1 cellular context compared by ENCODE assay signal in the genomic region with DNA sequence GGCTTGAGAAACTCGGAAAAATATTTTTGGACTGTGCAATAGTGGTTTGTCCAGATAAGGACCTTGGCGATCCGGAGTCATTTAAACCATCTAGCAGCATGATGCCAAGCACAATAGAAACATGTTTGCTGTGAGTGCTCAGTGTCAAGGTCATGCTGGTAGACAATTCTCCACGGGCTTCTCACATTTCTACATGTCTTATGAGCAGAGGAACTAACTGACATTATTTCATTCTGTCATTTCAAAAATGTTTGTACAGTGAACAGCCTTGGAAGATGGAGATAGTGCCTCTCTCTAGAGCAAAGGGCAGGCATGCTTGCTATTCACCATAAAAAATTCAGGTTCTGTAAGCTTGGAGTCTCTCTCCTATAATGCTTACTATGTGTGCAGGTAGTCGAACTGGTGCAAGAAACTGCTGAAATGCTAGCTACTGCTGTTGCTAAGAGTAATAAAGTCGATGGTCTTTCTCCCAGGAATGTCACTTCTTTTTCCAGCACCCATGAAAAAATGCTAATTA.
TF ChIP-seq lines count a peak whose summit lies in the region.

No MANE protein-coding gene starts in this region.

TF ChIP-seq in IMR-90, 13 proteins besides CTCF, POLR2A, EP300 and RAD21:
- TF ChIP-seq RCOR1 (IDR thresholded peaks at IDR 0.05; ENCODE audit: insufficient replicate concordance, low read length), result no peak
- TF ChIP-seq RFX5 (IDR thresholded peaks at IDR 0.05; ENCODE audit: low read depth, low read length), result no peak
- no peak for TF ChIP-seq MAFK (IDR thresholded peaks at IDR 0.05; ENCODE audit: low read depth, low read length)
- TF ChIP-seq FOS (IDR thresholded peaks at IDR 0.05; ENCODE audit: low read depth, low read length), result no peak
- TF ChIP-seq NFE2L2 (IDR thresholded peaks at IDR 0.05; ENCODE audit: low read depth, low read length), result no peak
- TF ChIP-seq MXI1 (IDR thresholded peaks at IDR 0.05; ENCODE audit: borderline replicate concordance, low read depth, low read length), result no peak
- no peak for TF ChIP-seq CEBPB (IDR thresholded peaks at IDR 0.05; ENCODE audit: low read depth, low read length)
- TF ChIP-seq, protein P1, sequence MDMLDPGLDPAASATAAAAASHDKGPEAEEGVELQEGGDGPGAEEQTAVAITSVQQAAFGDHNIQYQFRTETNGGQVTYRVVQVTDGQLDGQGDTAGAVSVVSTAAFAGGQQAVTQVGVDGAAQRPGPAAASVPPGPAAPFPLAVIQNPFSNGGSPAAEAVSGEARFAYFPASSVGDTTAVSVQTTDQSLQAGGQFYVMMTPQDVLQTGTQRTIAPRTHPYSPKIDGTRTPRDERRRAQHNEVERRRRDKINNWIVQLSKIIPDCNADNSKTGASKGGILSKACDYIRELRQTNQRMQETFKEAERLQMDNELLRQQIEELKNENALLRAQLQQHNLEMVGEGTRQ (IDR thresholded peaks at IDR 0.05; ENCODE audit: low read depth, low read length), result no peak
- no peak for TF ChIP-seq CHD1 (IDR thresholded peaks at IDR 0.05; ENCODE audit: low read depth, low read length)
- TF ChIP-seq SMC3 (IDR thresholded peaks at IDR 0.05; ENCODE audit: low read depth, low read length), result no peak
- no peak for TF ChIP-seq MAZ (IDR thresholded peaks at IDR 0.05; ENCODE audit: borderline replicate concordance, low read depth, low read length)
- no peak for TF ChIP-seq BHLHE40 (IDR thresholded peaks at IDR 0.05; ENCODE audit: low read depth, low read length)
- no peak for TF ChIP-seq ELK1 (IDR thresholded peaks at IDR 0.05; ENCODE audit: borderline replicate concordance, low read depth, low read length)
